Comparison of ENCODE assay signal across 8 cellular contexts in the genomic region with DNA sequence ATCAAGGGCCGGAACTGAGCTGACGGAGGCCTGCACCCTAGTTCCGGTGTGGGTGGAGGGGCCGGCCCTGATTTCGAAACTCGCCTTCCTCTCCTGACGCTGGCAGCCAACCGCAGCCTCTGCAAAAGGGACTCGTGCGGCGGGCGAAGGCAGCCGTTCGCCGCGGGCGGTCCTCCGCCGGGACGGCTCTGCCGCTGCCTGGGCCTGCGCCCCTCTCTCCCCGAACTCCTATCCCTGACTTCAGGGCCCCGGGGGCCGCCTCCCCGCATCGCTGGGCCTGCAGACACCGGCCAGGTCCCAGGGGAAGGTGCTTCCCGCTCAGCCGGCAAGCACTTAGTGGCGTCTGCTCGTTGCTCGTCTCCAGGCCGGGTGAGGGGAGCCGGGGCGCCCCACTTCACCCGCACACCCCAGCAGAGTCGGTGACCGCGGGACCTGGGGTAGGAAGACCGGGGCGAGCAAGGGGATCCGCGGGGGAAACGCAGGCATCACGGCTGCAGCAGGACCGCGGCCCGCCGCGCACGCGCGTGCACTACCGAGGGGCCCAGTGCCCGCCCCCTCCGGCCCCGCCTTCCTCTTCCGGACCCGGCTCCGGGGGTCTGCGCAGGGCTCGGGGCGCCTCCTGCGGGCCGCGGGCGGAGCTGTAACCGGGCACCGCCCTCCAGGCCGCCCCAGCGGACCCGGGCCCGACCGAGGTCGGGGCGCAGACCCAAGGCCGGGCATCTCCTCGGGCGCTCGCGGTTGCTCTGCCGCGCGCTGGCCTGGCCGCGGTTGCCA. TPM values are rescaled to one million over a fixed set of nuclear protein-coding genes. Genes with fewer than 3 reads are reported as not detected.
DNase-seq lines count a peak whose midpoint lies in the region; ATAC-seq and TF ChIP-seq lines count a peak whose summit lies in the region.

No MANE protein-coding gene starts in this region.

- ATAC-seq in GM21723 (IDR thresholded peaks at IDR 0.05; ENCODE audit: unreplicated experiment) = peak; percentile 60

- no peaks in the 10 kb centered on the region for H3K27me3 Mint-ChIP-seq in activated T-helper 2 cell treated with anti-CD3 and anti-CD28 coated beads, Interferon-gamma antibody, Interleukin-2, Interleukin-4, amounts not matched to agents 10 μg/mL and 5 μg/mL and 100 μg/mL, durations not matched to agents 14 hours and 24 hours and 36 hours (ENCODE audit: low read depth)
- H3K27me3 Mint-ChIP-seq in nephron progenitor cell (ENCODE audit: low read depth, poor library complexity) = no peaks in the 10 kb centered on the region
- H3K27me3 Mint-ChIP-seq in stimulated activated naive CD8-positive, alpha-beta T cell treated with anti-CD3 and anti-CD28 coated beads, Interleukin-15, Interleukin-2, amounts not matched to agents 100 ng/mL and 50 ng/mL, for 24 hours = no peaks in the 10 kb centered on the region

- peak overlapping the region; percentile 96 for H3K27ac Mint-ChIP-seq in activated T-helper 2 cell treated with anti-CD3 and anti-CD28 coated beads, Interferon-gamma antibody, Interleukin-2, Interleukin-4, amounts not matched to agents 10 μg/mL and 5 μg/mL and 100 μg/mL, durations not matched to agents 14 hours and 24 hours and 36 hours
- peak overlapping the region; percentile 95 for H3K27ac Mint-ChIP-seq in nephron progenitor cell
- H3K27ac Mint-ChIP-seq in stimulated activated naive CD8-positive, alpha-beta T cell treated with anti-CD3 and anti-CD28 coated beads, Interleukin-15, Interleukin-2, amounts not matched to agents 100 ng/mL and 50 ng/mL, for 24 hours = peak overlapping the region; percentile 100

- peaks cover 44% of the 10 kb centered on the region for H3K4me1 Mint-ChIP-seq in activated T-helper 2 cell treated with anti-CD3 and anti-CD28 coated beads, Interferon-gamma antibody, Interleukin-2, Interleukin-4, amounts not matched to agents 10 μg/mL and 5 μg/mL and 100 μg/mL, durations not matched to agents 14 hours and 24 hours and 36 hours (ENCODE audit: low read depth)
- H3K4me1 Mint-ChIP-seq in nephron progenitor cell = peaks cover 34% of the 10 kb centered on the region
- peaks cover 64% of the 10 kb centered on the region for H3K4me1 Mint-ChIP-seq in stimulated activated naive CD8-positive, alpha-beta T cell treated with anti-CD3 and anti-CD28 coated beads, Interleukin-15, Interleukin-2, amounts not matched to agents 100 ng/mL and 50 ng/mL, for 24 hours (ENCODE audit: low read depth)

- peaks cover 68% of the 10 kb centered on the region for H3K36me3 Mint-ChIP-seq in activated T-helper 2 cell treated with anti-CD3 and anti-CD28 coated beads, Interferon-gamma antibody, Interleukin-2, Interleukin-4, amounts not matched to agents 10 μg/mL and 5 μg/mL and 100 μg/mL, durations not matched to agents 14 hours and 24 hours and 36 hours (ENCODE audit: low read depth)
- peaks cover 20% of the 10 kb centered on the region for H3K36me3 Mint-ChIP-seq in nephron progenitor cell (ENCODE audit: low read depth)
- peaks cover 49% of the 10 kb centered on the region for H3K36me3 Mint-ChIP-seq in stimulated activated naive CD8-positive, alpha-beta T cell treated with anti-CD3 and anti-CD28 coated beads, Interleukin-15, Interleukin-2, amounts not matched to agents 100 ng/mL and 50 ng/mL, for 24 hours (ENCODE audit: low read depth)

- peak overlapping the region; percentile 75 for H3K4me3 ChIP-seq in fibroblast of pulmonary artery (replicated peaks; ENCODE audit: low read depth, low read length)

- no peaks in the 10 kb centered on the region for H3K9me3 Mint-ChIP-seq in activated T-helper 2 cell treated with anti-CD3 and anti-CD28 coated beads, Interferon-gamma antibody, Interleukin-2, Interleukin-4, amounts not matched to agents 10 μg/mL and 5 μg/mL and 100 μg/mL, durations not matched to agents 14 hours and 24 hours and 36 hours
- H3K9me3 Mint-ChIP-seq in nephron progenitor cell = peaks cover 1% of the 10 kb centered on the region
- H3K9me3 Mint-ChIP-seq in stimulated activated naive CD8-positive, alpha-beta T cell treated with anti-CD3 and anti-CD28 coated beads, Interleukin-15, Interleukin-2, amounts not matched to agents 100 ng/mL and 50 ng/mL, for 24 hours = no peaks in the 10 kb centered on the region

- peak; percentile 91 for DNase-seq in EH (ENCODE audit: low read depth)
- peak; percentile 90 for DNase-seq in KG1 (lab: John Stamatoyannopoulos, UW)
- DNase-seq in RKO (ENCODE audit: low spot score) = peak; percentile 91
- DNase-seq in activated T-helper 2 cell treated with anti-CD3 and anti-CD28 coated beads, Interferon-gamma antibody, Interleukin-2, Interleukin-4, amounts not matched to agents 10 μg/mL and 5 μg/mL and 100 μg/mL, durations not matched to agents 14 hours and 24 hours and 36 hours (ENCODE audit: low spot score) = peak; percentile 89
- peak; percentile 96 for DNase-seq in fibroblast of pulmonary artery (ENCODE audit: low read depth)
- peak; percentile 92 for DNase-seq in nephron progenitor cell

- H3K4me3 Mint-ChIP-seq in activated T-helper 2 cell treated with anti-CD3 and anti-CD28 coated beads, Interferon-gamma antibody, Interleukin-2, Interleukin-4, amounts not matched to agents 10 μg/mL and 5 μg/mL and 100 μg/mL, durations not matched to agents 14 hours and 24 hours and 36 hours (ENCODE audit: low read depth) = peak overlapping the region; percentile 81
- H3K4me3 Mint-ChIP-seq in nephron progenitor cell = peak overlapping the region; percentile 84
- peak overlapping the region; percentile 77 for H3K4me3 Mint-ChIP-seq in stimulated activated naive CD8-positive, alpha-beta T cell treated with anti-CD3 and anti-CD28 coated beads, Interleukin-15, Interleukin-2, amounts not matched to agents 100 ng/mL and 50 ng/mL, for 24 hours

- no peak for TF ChIP-seq CTCF in fibroblast of pulmonary artery (IDR thresholded peaks at IDR 0.05; ENCODE audit: low read length, missing control alignments)
- TF ChIP-seq CTCF in nephron progenitor cell (IDR thresholded peaks at IDR 0.05) = no peak

- intact Hi-C loops in activated T-helper 2 cell treated with anti-CD3 and anti-CD28 coated beads, Interferon-gamma antibody, Interleukin-2, Interleukin-4, amounts not matched to agents 10 μg/mL and 5 μg/mL and 100 μg/mL, durations not matched to agents 14 hours and 24 hours and 36 hours (cut with micrococcal nuclease) = loop anchor here (1.0 to 5.0 kb wide), 5 partner anchors 11 to 219 kb away; a partner anchor contains a TSS

RNA-seq across cellular contexts. Expression of a gene that starts 0.5 kb away (rescaled TPM):
- 119 and 135 TPM in 2 replicates for total RNA-seq in activated T-helper 2 cell treated with anti-CD3 and anti-CD28 coated beads, Interferon-gamma antibody, Interleukin-2, Interleukin-4, amounts not matched to agents 10 μg/mL and 5 μg/mL and 100 μg/mL, durations not matched to agents 14 hours and 24 hours and 36 hours

RNA-seq across cellular contexts. Expression of a gene that starts 14.7 kb away (rescaled TPM):
- total RNA-seq in activated T-helper 2 cell treated with anti-CD3 and anti-CD28 coated beads, Interferon-gamma antibody, Interleukin-2, Interleukin-4, amounts not matched to agents 10 μg/mL and 5 μg/mL and 100 μg/mL, durations not matched to agents 14 hours and 24 hours and 36 hours = 12.1 and 16.2 TPM in 2 replicates

RNA-seq across cellular contexts. Expression of a gene that starts 22.4 kb away (rescaled TPM):
- total RNA-seq in activated T-helper 2 cell treated with anti-CD3 and anti-CD28 coated beads, Interferon-gamma antibody, Interleukin-2, Interleukin-4, amounts not matched to agents 10 μg/mL and 5 μg/mL and 100 μg/mL, durations not matched to agents 14 hours and 24 hours and 36 hours = 282 and 287 TPM in 2 replicates

Comparison
In these comparisons a context has a peak if more than half of its experiments do, and no peak if none do; other contexts are left out.
1. Peak in every context shown above with its lines: DNase-seq, ATAC-seq and H3K4me3 ChIP-seq.